ENCODE assay signal across 16 cellular contexts in the genomic region with DNA sequence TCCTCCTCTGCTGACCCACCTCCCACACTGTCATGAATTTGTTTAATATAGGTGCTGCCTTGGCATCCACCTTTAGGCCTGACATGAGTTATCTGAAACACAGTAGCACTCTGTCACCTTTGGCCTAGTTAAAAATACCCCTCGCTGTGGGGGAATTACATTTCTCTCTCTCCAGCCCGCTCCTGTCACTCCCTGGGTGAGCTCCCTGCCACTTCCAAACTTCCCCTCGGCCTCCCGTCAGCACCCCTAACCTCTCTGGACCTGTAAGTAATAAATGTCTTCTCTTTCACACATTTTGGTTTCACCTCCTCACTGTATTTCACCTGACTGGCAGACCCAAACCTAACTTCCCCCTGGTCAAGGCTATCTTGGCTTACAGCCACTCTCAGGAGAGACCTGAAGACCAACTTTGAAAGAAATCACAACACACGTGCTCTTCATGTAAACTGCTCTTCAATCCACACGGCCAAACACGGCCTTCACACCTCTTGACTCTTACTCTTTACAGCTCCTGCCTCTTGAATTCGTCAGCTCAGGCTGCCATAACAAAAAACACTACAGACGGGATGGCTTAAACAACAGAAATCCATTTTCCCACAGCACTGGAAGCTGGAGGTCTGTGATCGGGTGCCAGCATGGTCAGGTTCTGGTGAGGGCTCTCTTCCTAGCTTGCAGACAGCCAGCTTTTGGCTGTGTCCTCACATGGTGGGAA.
"Had no signal": no experiment of that assay in that cellular context is flagged by ENCODE, and none has a peak within 500 bp of the region (broad histone marks: within the 10 kb centered on the region; RNA-seq: fewer than 3 reads in every experiment).

No MANE protein-coding gene starts in this region.

- H3K36me3 ChIP-seq: gastrocnemius medialis had no signal

- H3K9ac ChIP-seq: SK-N-SH had no signal

- H3K9me3 ChIP-seq: gastrocnemius medialis, SK-N-SH had no signal

- H3K4me2 ChIP-seq: hepatocyte, SK-N-SH had no signal

- ATAC-seq: T-cell had no signal

- H2AFZ ChIP-seq: hepatocyte had no signal

- DNase-seq: activated CD4-positive, alpha-beta T cell treated with anti-CD3 and anti-CD28 coated beads, Interleukin-2, amount 10 ng/mL, durations not matched to agents 7 days and 5 days; activated gamma-delta T cell treated with Interleukin-2 at 50 U/mL for 16 hours; activated naive CD8-positive, alpha-beta T cell treated with anti-CD3 and anti-CD28 coated beads, Interleukin-2, amount 10 ng/mL, durations not matched to agents 7 days and 5 days; anterior cingulate cortex; gastrocnemius medialis; mesendoderm; SK-N-SH; stimulated activated CD4-positive, alpha-beta T cell treated with anti-CD3 and anti-CD28 coated beads, Interleukin-15, amount 100 ng/mL, for 24 hours; stimulated activated CD4-positive, alpha-beta T cell treated with anti-CD3 and anti-CD28 coated beads, Interleukin-4, amount 100 ng/mL, for 1 hour; stimulated activated naive CD4-positive, alpha-beta T cell; T-cell; T-helper 9 cell; trophoblast cell had no signal

- FAIRE-seq: keratinocyte had no signal

- H3K79me2 ChIP-seq: hepatocyte had no signal

- H3K27me3 ChIP-seq: gastrocnemius medialis, hepatocyte had no signal

- H3K27ac ChIP-seq: hepatocyte, skin epidermis had no signal

- H3K4me3 ChIP-seq: gastrocnemius medialis, hepatocyte, skin epidermis had no signal
